ENCODE assay signal across 24 cellular contexts in genomic region chr2:14638488-14638887, GRCh38. TPM values are rescaled to one million over a fixed set of nuclear protein-coding genes. Genes with fewer than 3 reads are reported as not detected.
"Had no signal": no experiment of that assay in that cellular context is flagged by ENCODE, and none has a peak within 500 bp of the region (broad histone marks: within the 10 kb centered on the region; RNA-seq: fewer than 3 reads in every experiment).

No MANE protein-coding gene starts in this region.

- H3K27ac ChIP-seq: colonic mucosa, dorsolateral prefrontal cortex, esophagus muscularis mucosa, gastrocnemius medialis, heart right ventricle, left lung, lower lobe of right lung had no signal

- H3K27me3 ChIP-seq: colonic mucosa had no signal

- DNase-seq: cerebellar nuclear complex; colonic mucosa; dermis blood vessel endothelial cell; dorsolateral prefrontal cortex; effector CD4-positive, alpha-beta T cell; effector memory CD4-positive, alpha-beta T cell; foreskin melanocyte; gastrocnemius medialis; glutamatergic neuron; head of caudate nucleus; heart right ventricle; hypothalamus; immature natural killer cell; islet precursor cell; kidney; kidney glomerular epithelial cell; left lung; left ventricle myocardium superior; lower lobe of right lung; mesenchymal stem cell; mucosa of descending colon had no signal

- H3K4me1 ChIP-seq: colonic mucosa had no signal

- H3K36me3 ChIP-seq: colonic mucosa, esophagus muscularis mucosa, gastrocnemius medialis, heart right ventricle, left lung, lower lobe of right lung had no signal

- FAIRE-seq: endothelial cell of umbilical vein had no signal

- H3K4me3 ChIP-seq: colonic mucosa, esophagus muscularis mucosa, gastrocnemius medialis, heart right ventricle, left lung, lower lobe of right lung, mucosa of descending colon had no signal

- H3K9me3 ChIP-seq: colonic mucosa, esophagus muscularis mucosa, gastrocnemius medialis, heart right ventricle, left lung, lower lobe of right lung, mucosa of descending colon had no signal

- ATAC-seq: gastrocnemius medialis, heart right ventricle, left lung, left ventricle myocardium superior, lower lobe of right lung, mucosa of descending colon had no signal

RNA-seq across cellular contexts. Expression of gene LRATD1, which starts 6.0 kb away (rescaled TPM):
- total RNA-seq: chondrocyte, endothelial cell of umbilical vein had no signal
- polyA plus RNA-seq: endothelial cell of umbilical vein, immature natural killer cell had no signal
